13 cellular contexts compared by ENCODE assay signal in the genomic region with DNA sequence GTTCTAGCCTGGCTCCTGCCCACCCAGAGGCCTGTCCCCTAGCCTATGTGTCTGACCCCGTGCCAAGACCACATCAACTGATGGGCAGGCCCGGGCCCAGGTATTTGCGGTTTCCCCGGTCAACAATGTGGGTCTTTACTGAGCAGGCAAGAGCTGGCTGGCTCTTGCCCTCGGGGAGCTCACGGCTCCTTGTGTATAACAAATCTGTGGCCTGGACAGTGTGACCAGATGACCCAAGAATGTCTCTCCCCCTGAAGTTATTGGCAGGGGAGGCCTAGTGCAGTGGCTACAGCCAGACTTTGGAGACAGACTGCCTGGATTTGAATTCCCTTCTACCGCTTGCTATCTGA.
DNase-seq lines count a peak whose midpoint lies in the region; ATAC-seq, FAIRE-seq and TF ChIP-seq lines count a peak whose summit lies in the region.
"Had no signal": no experiment of that assay in that cellular context is flagged by ENCODE, and none has a peak within 500 bp of the region (broad histone marks: within the 10 kb centered on the region; RNA-seq: fewer than 3 reads in every experiment).

No MANE protein-coding gene starts in this region.

- H4K20me1 ChIP-seq in astrocyte (ENCODE audit: insufficient read depth, low read length): peaks cover 6% of the 10 kb centered on the region

- FAIRE-seq in astrocyte (lab: Jason Lieb, UNC): no peak

- peaks cover 3% of the 10 kb centered on the region for H3K9me3 Mint-ChIP-seq in astrocyte (ENCODE audit: unreplicated experiment)
- H3K9me3 Mint-ChIP-seq: activated naive CD4-positive, alpha-beta T cell treated with anti-CD3 and anti-CD28 coated beads, Interleukin-2, amount 50 U/mL, for 72 hours; stimulated activated naive CD8-positive, alpha-beta T cell treated with anti-CD3 and anti-CD28 coated beads, Interleukin-15, Interleukin-2, amounts not matched to agents 100 ng/mL and 50 ng/mL, for 24 hours had no signal

- H3K4me1 Mint-ChIP-seq in astrocyte (ENCODE audit: low read depth, unreplicated experiment): no peaks in the 10 kb centered on the region

- H3K27ac ChIP-seq in astrocyte (ENCODE audit: low read depth, low read length): no peak overlapping the region
- H3K27ac ChIP-seq in left ventricle myocardium inferior (replicated peaks): peak overlapping the region; percentile 70
- H3K27ac ChIP-seq in rectal smooth muscle tissue (ENCODE audit: low read depth, low read length): peak overlapping the region; percentile 89

- peaks cover 3% of the 10 kb centered on the region for H3K36me3 Mint-ChIP-seq in astrocyte (ENCODE audit: low read depth, unreplicated experiment)
- H3K36me3 Mint-ChIP-seq: activated naive CD4-positive, alpha-beta T cell treated with anti-CD3 and anti-CD28 coated beads, Interleukin-2, amount 50 U/mL, for 72 hours had no signal

- intact Hi-C loops in left ventricle myocardium inferior (cut with micrococcal nuclease): no loop called here

- H3K27ac Mint-ChIP-seq in astrocyte (ENCODE audit: unreplicated experiment): no peak overlapping the region
- H3K27ac Mint-ChIP-seq: activated naive CD4-positive, alpha-beta T cell treated with anti-CD3 and anti-CD28 coated beads, Interleukin-2, amount 50 U/mL, for 72 hours; stimulated activated naive CD8-positive, alpha-beta T cell treated with anti-CD3 and anti-CD28 coated beads, Interleukin-15, Interleukin-2, amounts not matched to agents 100 ng/mL and 50 ng/mL, for 24 hours had no signal

- in situ Hi-C loops in GM13976 (cut with MboI; ENCODE audit: low sequenced_read_pairs, unreplicated experiment): no loop called here

- peaks cover 70% of the 10 kb centered on the region for H3K27me3 Mint-ChIP-seq in astrocyte (ENCODE audit: low read depth, unreplicated experiment)
- H3K27me3 Mint-ChIP-seq: stimulated activated naive CD8-positive, alpha-beta T cell treated with anti-CD3 and anti-CD28 coated beads, Interleukin-15, Interleukin-2, amounts not matched to agents 100 ng/mL and 50 ng/mL, for 24 hours had no signal

- H3K4me3 Mint-ChIP-seq in astrocyte (ENCODE audit: unreplicated experiment): no peak overlapping the region
- H3K4me3 Mint-ChIP-seq: stimulated activated naive CD8-positive, alpha-beta T cell treated with anti-CD3 and anti-CD28 coated beads, Interleukin-15, Interleukin-2, amounts not matched to agents 100 ng/mL and 50 ng/mL, for 24 hours had no signal

- no peaks in the 10 kb centered on the region for H3K79me2 ChIP-seq in astrocyte (ENCODE audit: insufficient read depth, low read length)

- TF ChIP-seq CTCF in BJ (IDR thresholded peaks at IDR 0.05; ENCODE audit: insufficient read depth, low read depth, low read length): no peak
- no peak for TF ChIP-seq CTCF in astrocyte (IDR thresholded peaks at IDR 0.05; ENCODE audit: insufficient read depth, low read depth, low read length)
- no peak for TF ChIP-seq CTCF in left ventricle myocardium inferior (IDR thresholded peaks at IDR 0.05; ENCODE audit: borderline replicate concordance)
- TF ChIP-seq CTCF in GM13976 (IDR thresholded peaks at IDR 0.05; ENCODE audit: borderline replicate concordance, control extremely low read depth, extremely low read depth, insufficient read depth, missing control alignments): no peak

- CTCF ChIA-PET in BJ (lab: Yijun Ruan, JAX): no interaction called here

- H3K36me3 ChIP-seq in BJ (ENCODE audit: control insufficient read depth, insufficient read depth, low read length) (no peaks in the 10 kb centered on the region; the same call in 1 of the 2 replicates), astrocyte (ENCODE audit: insufficient read depth, low read length) (no peaks in the 10 kb centered on the region), left ventricle myocardium inferior (no peaks in the 10 kb centered on the region), rectal smooth muscle tissue (ENCODE audit: control insufficient read depth, insufficient read depth, low read length) (no peaks in the 10 kb centered on the region)

- H3K9ac ChIP-seq in astrocyte (ENCODE audit: low read length): no peak overlapping the region
- H3K9ac ChIP-seq in rectal smooth muscle tissue (ENCODE audit: low read length): no peak overlapping the region

- no peak overlapping the region for H2AFZ ChIP-seq in astrocyte (ENCODE audit: low read depth, low read length)

- peaks cover 11% of the 10 kb centered on the region for H3K4me1 ChIP-seq in astrocyte (ENCODE audit: insufficient read depth, low read length)
- H3K4me1 ChIP-seq in left ventricle myocardium inferior: peaks cover 35% of the 10 kb centered on the region
- peaks cover 61% of the 10 kb centered on the region for H3K4me1 ChIP-seq in rectal smooth muscle tissue (ENCODE audit: control insufficient read depth, insufficient read depth, low read length)

- DNase-seq in BJ (ENCODE audit: low read depth) (peak; percentile 31), astrocyte (ENCODE audit: low read depth) (peak; percentile 42), left ventricle myocardium inferior (no peak), GDM1 (lab: John Stamatoyannopoulos, UW) (no peak), NCI-H2107 (lab: John Stamatoyannopoulos, UW) (no peak), GM13976 (ENCODE audit: low spot score) (no peak)
- DNase-seq: activated CD4-positive, alpha-beta T cell treated with anti-CD3 and anti-CD28 coated beads, Interleukin-2, amount 50 U/mL, for 4 hours; NCI-H1694; T-helper 1 cell had no signal

- H3K27me3 ChIP-seq in BJ (ENCODE audit: control insufficient read depth, insufficient read depth, low read length) (no peaks in the 10 kb centered on the region), astrocyte (ENCODE audit: insufficient read depth, low read length) (peaks cover 2% of the 10 kb centered on the region), left ventricle myocardium inferior (ENCODE audit: low read depth) (no peaks in the 10 kb centered on the region), rectal smooth muscle tissue (ENCODE audit: control insufficient read depth, insufficient read depth, low read length) (no peaks in the 10 kb centered on the region)

- peak overlapping the region; percentile 20 for H3K4me2 ChIP-seq in astrocyte (ENCODE audit: low read length)

- POLR2A ChIA-PET in BJ (lab: Charles Lee): no interaction called here

- ATAC-seq in HG02610 (IDR thresholded peaks at IDR 0.05; ENCODE audit: unreplicated experiment): no peak
- ATAC-seq: activated naive CD4-positive, alpha-beta T cell treated with anti-CD3 and anti-CD28 coated beads, Interleukin-2, amount 50 U/mL, for 72 hours had no signal

- H3K4me3 ChIP-seq in BJ (ENCODE audit: low read depth, low read length) (no peak overlapping the region), astrocyte (ENCODE audit: insufficient read depth, low read depth, low read length) (no peak overlapping the region), left ventricle myocardium inferior (no peak overlapping the region), rectal smooth muscle tissue (ENCODE audit: low read length) (no peak overlapping the region)

- H3K9me3 ChIP-seq in astrocyte (ENCODE audit: insufficient read depth, low read depth, low read length): no peaks in the 10 kb centered on the region
- no peaks in the 10 kb centered on the region for H3K9me3 ChIP-seq in left ventricle myocardium inferior (replicated peaks)

Comparison
In these comparisons a context has a peak if more than half of its experiments do, and no peak if none do; other contexts are left out.
1. DNase-seq: peak in BJ (single experiment) and astrocyte (single experiment); none in left ventricle myocardium inferior (single experiment), GDM1 (single experiment), NCI-H2107 (single experiment) and GM13976 (single experiment).